8 cellular contexts compared by ENCODE assay signal in genomic region chr6:33570806-33571636, GRCh38. TPM values are rescaled to one million over a fixed set of nuclear protein-coding genes. Genes with fewer than 3 reads are reported as not detected.
DNase-seq lines count a peak whose midpoint lies in the region; ATAC-seq lines count a peak whose summit lies in the region.

No MANE protein-coding gene starts in this region.

- H3K27me3 ChIP-seq in HUES64 (ENCODE audit: insufficient read depth, low read length), result no peaks in the 10 kb centered on the region
- no peaks in the 10 kb centered on the region for H3K27me3 ChIP-seq in esophagus (ENCODE audit: control insufficient read depth in 1 of 2, insufficient read depth in 2 of 2, low read length in 2 of 2)
- no peaks in the 10 kb centered on the region for H3K27me3 ChIP-seq in muscle layer of duodenum (ENCODE audit: low read depth, low read length)

- DNase-seq in DMS 273 (lab: John Stamatoyannopoulos, UW; ENCODE audit: unreplicated experiment), result peak; percentile 95
- DNase-seq in OCI-M1 (lab: John Stamatoyannopoulos, UW), result peak; percentile 96
- DNase-seq in activated T-cell treated with anti-CD3 and anti-CD28 coated beads, Interleukin-2, amount 50 U/mL, for 1 hour, result peak; percentile 91
- DNase-seq in stimulated activated CD8-positive, alpha-beta memory T cell treated with anti-CD3 and anti-CD28 coated beads, Interleukin-7, amount 100 ng/mL, for 4 hours (ENCODE audit: low read depth in 2 of 2), result peak; percentile 86

- H3K4me3 ChIP-seq in HUES64 (ENCODE audit: low read length) (peak overlapping the region; percentile 66), esophagus (ENCODE audit: low read depth in 1 of 2, low read length in 2 of 2) (peak overlapping the region; percentile 59 to 60), muscle layer of duodenum (ENCODE audit: low read depth in 1 of 2, low read length in 2 of 2) (peak overlapping the region; percentile 75 to 83)

- ATAC-seq in GM21515 (IDR thresholded peaks at IDR 0.05; ENCODE audit: unreplicated experiment), result peak; percentile 76

- H3K4me1 ChIP-seq in HUES64 (ENCODE audit: insufficient read depth, low read length), result no peaks in the 10 kb centered on the region
- peaks cover 0 to 3% of the 10 kb centered on the region in 2 donors for H3K4me1 ChIP-seq in esophagus (ENCODE audit: control insufficient read depth in 2 of 2, insufficient read depth in 2 of 2, low read length in 1 of 2)
- peaks cover 0 to 11% of the 10 kb centered on the region in 2 donors for H3K4me1 ChIP-seq in muscle layer of duodenum (ENCODE audit: control insufficient read depth in 1 of 2, insufficient read depth in 2 of 2, low read length in 2 of 2)

- H3K36me3 ChIP-seq in HUES64 (ENCODE audit: insufficient read depth, low read length) (peaks cover 21% of the 10 kb centered on the region), esophagus (ENCODE audit: control insufficient read depth in 2 of 2, insufficient read depth in 2 of 2, low read length in 1 of 2) (peaks cover 13 to 23% of the 10 kb centered on the region in 2 donors), muscle layer of duodenum (ENCODE audit: control insufficient read depth in 1 of 2, insufficient read depth in 2 of 2, low read length in 2 of 2) (peaks cover 21 to 25% of the 10 kb centered on the region in 2 donors)

- peak overlapping the region; percentile 62 for H3K9ac ChIP-seq in HUES64 (ENCODE audit: low read depth, low read length)

- WGBS in HUES64, result 4% methylated on average over 44 of the region's 44 CpGs
- 1% methylated on average over 44 of the region's 44 CpGs for WGBS in esophagus, 2 donors

- H3K9me3 ChIP-seq in HUES64 (ENCODE audit: insufficient read depth, low read depth, low read length) (no peaks in the 10 kb centered on the region), esophagus (ENCODE audit: control insufficient read depth in 2 of 2, insufficient read depth in 1 of 2, low read depth in 1 of 2, low read length in 1 of 2) (no peaks in the 10 kb centered on the region), muscle layer of duodenum (ENCODE audit: control insufficient read depth in 1 of 2, low read length in 2 of 2) (no peaks in the 10 kb centered on the region)

- peak overlapping the region; percentile 58; the same call in 1 of the 2 replicates for H3K27ac ChIP-seq in HUES64 (ENCODE audit: low read depth, low read length)
- peak overlapping the region; percentile 93 to 94 for H3K27ac ChIP-seq in esophagus (ENCODE audit: low read depth in 2 of 2, low read length in 1 of 2)
- peak overlapping the region; percentile 94 for H3K27ac ChIP-seq in muscle layer of duodenum (ENCODE audit: low read length)

RNA-seq across cellular contexts. Expression of gene BAK1, which starts 9.1 kb away (rescaled TPM):
- 36.2 TPM for polyA plus RNA-seq in HUES64 (2013, experiment 1 of 2)
- polyA plus RNA-seq in HUES64 (2013, experiment 2 of 2), result 35.6 TPM
- polyA plus RNA-seq in esophagus, result 10 to 100 TPM; 20.4 to 22.6 TPM

RNA-seq across cellular contexts. Expression of gene ITPR3, which starts 50.1 kb away (rescaled TPM):
- 11.4 TPM for polyA plus RNA-seq in HUES64 (2013, experiment 1 of 2)
- polyA plus RNA-seq in HUES64 (2013, experiment 2 of 2), result 12.3 TPM
- polyA plus RNA-seq in esophagus, result 10 to 100 TPM; 11.9 to 15.0 TPM

Comparison
In these comparisons a context has a peak if more than half of its experiments do, and no peak if none do; other contexts are left out.
1. Peak in every context shown above with its lines: DNase-seq, ATAC-seq, H3K4me3 ChIP-seq and H3K27ac ChIP-seq.